14 cellular contexts compared by ENCODE assay signal in genomic region chr9:129206401-129206800, GRCh38. TPM values are rescaled to one million over a fixed set of nuclear protein-coding genes. Genes with fewer than 3 reads are reported as not detected.
DNase-seq lines count a peak whose midpoint lies in the region; ATAC-seq and TF ChIP-seq lines count a peak whose summit lies in the region.
"Had no signal": no experiment of that assay in that cellular context is flagged by ENCODE, and none has a peak within 500 bp of the region (broad histone marks: within the 10 kb centered on the region; RNA-seq: fewer than 3 reads in every experiment).

No MANE protein-coding gene starts in this region.

- POLR2A ChIA-PET in activated CD4-positive, alpha-beta memory T cell treated with anti-CD3 and anti-CD28 coated beads, Interleukin-2, amount 10 ng/mL, durations not matched to agents 7 days and 5 days (lab: Charles Lee): no interaction called here

- H3K27ac Mint-ChIP-seq in natural killer cell: peak overlapping the region; percentile 42 to 74
- H3K27ac Mint-ChIP-seq in natural killer cell treated with Interleukin-12 subunit alpha and Interleukin-12 subunit beta and Interleukin-15 and Interleukin-18, amount 100 ng/mL, for 72 hours: peak overlapping the region in 1 of 2 donors; percentile 17
- H3K27ac Mint-ChIP-seq in effector memory CD8-positive, alpha-beta T cell: peak overlapping the region; percentile 44 to 79
- no peak overlapping the region for H3K27ac Mint-ChIP-seq in Calu3 (ENCODE audit: unreplicated experiment)
- no peak overlapping the region for H3K27ac Mint-ChIP-seq in activated CD4-positive, alpha-beta memory T cell treated with anti-CD3 and anti-CD28 coated beads, Interleukin-2, amount 10 ng/mL, durations not matched to agents 7 days and 5 days

- H3K4me1 Mint-ChIP-seq in natural killer cell: peaks cover 20 to 29% of the 10 kb centered on the region in 2 donors
- H3K4me1 Mint-ChIP-seq in natural killer cell treated with Interleukin-12 subunit alpha and Interleukin-12 subunit beta and Interleukin-15 and Interleukin-18, amount 100 ng/mL, for 72 hours (ENCODE audit: low read depth in 2 of 2): peaks cover 16 to 19% of the 10 kb centered on the region in 2 donors
- peaks cover 17% of the 10 kb centered on the region in 2 donors for H3K4me1 Mint-ChIP-seq in effector memory CD8-positive, alpha-beta T cell (ENCODE audit: low read depth in 2 of 2)
- H3K4me1 Mint-ChIP-seq in Calu3 (ENCODE audit: low read depth, unreplicated experiment): no peaks in the 10 kb centered on the region
- peaks cover 15% of the 10 kb centered on the region for H3K4me1 Mint-ChIP-seq in activated CD4-positive, alpha-beta memory T cell treated with anti-CD3 and anti-CD28 coated beads, Interleukin-2, amount 10 ng/mL, durations not matched to agents 7 days and 5 days

- DNase-seq in natural killer cell: no peak
- DNase-seq in natural killer cell treated with Interleukin-12 subunit alpha and Interleukin-12 subunit beta and Interleukin-15 and Interleukin-18, amount 100 ng/mL, for 72 hours (ENCODE audit: low spot score): no peak
- DNase-seq in NCI-H774 (lab: John Stamatoyannopoulos, UW): peak; percentile 6
- DNase-seq in effector memory CD8-positive, alpha-beta T cell: no peak
- DNase-seq in NCI-H1417 treated with DMSO at 0.1 percent for 48 hours (lab: John Stamatoyannopoulos, UW): no peak
- no peak for DNase-seq in Calu3
- no peak for DNase-seq in activated CD4-positive, alpha-beta memory T cell treated with anti-CD3 and anti-CD28 coated beads, Interleukin-2, amount 10 ng/mL, durations not matched to agents 7 days and 5 days
- DNase-seq: Caco-2, DMS79, NCI-H1436 treated with DMSO at 0.1 percent for 48 hours, NCI-H2081, NCI-H524 treated with DMSO at 0.1 percent for 48 hours, PC-3 had no signal

- no peak for ATAC-seq in natural killer cell
- ATAC-seq in natural killer cell treated with Interleukin-12 subunit alpha and Interleukin-12 subunit beta and Interleukin-15 and Interleukin-18, amount 100 ng/mL, for 72 hours: no peak
- ATAC-seq in effector memory CD8-positive, alpha-beta T cell (replicated peaks): no peak
- ATAC-seq: HCT116, PC-3 had no signal

- TF ChIP-seq CTCF in natural killer cell (IDR thresholded peaks at IDR 0.05) (no peak), Calu3 (IDR thresholded peaks at IDR 0.05; ENCODE audit: unreplicated experiment) (no peak)

- H3K36me3 Mint-ChIP-seq in natural killer cell (no peaks in the 10 kb centered on the region), Calu3 (ENCODE audit: insufficient read depth, unreplicated experiment) (no peaks in the 10 kb centered on the region)
- no peaks in the 10 kb centered on the region for H3K36me3 Mint-ChIP-seq in natural killer cell treated with Interleukin-12 subunit alpha and Interleukin-12 subunit beta and Interleukin-15 and Interleukin-18, amount 100 ng/mL, for 72 hours
- peaks cover 11% of the 10 kb centered on the region for H3K36me3 Mint-ChIP-seq in effector memory CD8-positive, alpha-beta T cell (ENCODE audit: insufficient read depth)
- no peaks in the 10 kb centered on the region for H3K36me3 Mint-ChIP-seq in activated CD4-positive, alpha-beta memory T cell treated with anti-CD3 and anti-CD28 coated beads, Interleukin-2, amount 10 ng/mL, durations not matched to agents 7 days and 5 days (ENCODE audit: low read depth)

- CTCF ChIA-PET in Calu3 (lab: Charles Lee): interaction anchor here (0.5 kb wide), 1 partner anchor 9 kb away, joined by 3 read pairs; no protein-coding TSS in a partner anchor
- CTCF ChIA-PET in activated CD4-positive, alpha-beta memory T cell treated with anti-CD3 and anti-CD28 coated beads, Interleukin-2, amount 10 ng/mL, durations not matched to agents 7 days and 5 days (lab: Charles Lee): no interaction called here

- no peaks in the 10 kb centered on the region for H3K27me3 Mint-ChIP-seq in natural killer cell (ENCODE audit: low read depth in 2 of 2)
- H3K27me3 Mint-ChIP-seq in natural killer cell treated with Interleukin-12 subunit alpha and Interleukin-12 subunit beta and Interleukin-15 and Interleukin-18, amount 100 ng/mL, for 72 hours: no peaks in the 10 kb centered on the region
- H3K27me3 Mint-ChIP-seq in effector memory CD8-positive, alpha-beta T cell: no peaks in the 10 kb centered on the region
- no peaks in the 10 kb centered on the region for H3K27me3 Mint-ChIP-seq in Calu3 (ENCODE audit: unreplicated experiment)
- no peaks in the 10 kb centered on the region for H3K27me3 Mint-ChIP-seq in activated CD4-positive, alpha-beta memory T cell treated with anti-CD3 and anti-CD28 coated beads, Interleukin-2, amount 10 ng/mL, durations not matched to agents 7 days and 5 days

- BruUV-seq in Calu3 (replicated peaks; lab: Mats Ljungman, UMichigan): no TSS peak

- H3K9me3 Mint-ChIP-seq in natural killer cell: no peaks in the 10 kb centered on the region
- H3K9me3 Mint-ChIP-seq in natural killer cell treated with Interleukin-12 subunit alpha and Interleukin-12 subunit beta and Interleukin-15 and Interleukin-18, amount 100 ng/mL, for 72 hours: no peaks in the 10 kb centered on the region
- H3K9me3 Mint-ChIP-seq in effector memory CD8-positive, alpha-beta T cell: no peaks in the 10 kb centered on the region
- no peaks in the 10 kb centered on the region for H3K9me3 Mint-ChIP-seq in Calu3 (ENCODE audit: low read depth, unreplicated experiment)
- H3K9me3 Mint-ChIP-seq in activated CD4-positive, alpha-beta memory T cell treated with anti-CD3 and anti-CD28 coated beads, Interleukin-2, amount 10 ng/mL, durations not matched to agents 7 days and 5 days: no peaks in the 10 kb centered on the region

- H3K4me3 Mint-ChIP-seq in natural killer cell: no peak overlapping the region
- no peak overlapping the region for H3K4me3 Mint-ChIP-seq in natural killer cell treated with Interleukin-12 subunit alpha and Interleukin-12 subunit beta and Interleukin-15 and Interleukin-18, amount 100 ng/mL, for 72 hours
- H3K4me3 Mint-ChIP-seq in effector memory CD8-positive, alpha-beta T cell: no peak overlapping the region
- no peak overlapping the region for H3K4me3 Mint-ChIP-seq in Calu3 (ENCODE audit: low read depth, unreplicated experiment)
- no peak overlapping the region for H3K4me3 Mint-ChIP-seq in activated CD4-positive, alpha-beta memory T cell treated with anti-CD3 and anti-CD28 coated beads, Interleukin-2, amount 10 ng/mL, durations not matched to agents 7 days and 5 days

- intact Hi-C loops in natural killer cell (cut with micrococcal nuclease): no loop called here
- intact Hi-C loops in Calu3 (cut with micrococcal nuclease; ENCODE audit: unreplicated experiment): no loop called here

RNA-seq across cellular contexts. Expression of gene IER5L, which starts 28.3 kb away (rescaled TPM):
- total RNA-seq in natural killer cell (1 to 10 TPM; 1.4 to 3.9 (median 2.8) TPM), Calu3 (2022) (53.1 and 60.3 TPM in 2 replicates)
- total RNA-seq in natural killer cell treated with Interleukin-12 subunit alpha and Interleukin-12 subunit beta and Interleukin-15 and Interleukin-18, amount 100 ng/mL, for 72 hours: 1 to 10 TPM in 1 of 2 donors, under 1 TPM in 1; 0.64 to 1.8 TPM
- total RNA-seq in activated CD4-positive, alpha-beta memory T cell treated with anti-CD3 and anti-CD28 coated beads, Interleukin-2, amount 10 ng/mL, durations not matched to agents 7 days and 5 days: 1 to 10 TPM; 2.4 to 3.0 TPM

Comparison
In these comparisons a context has a peak if more than half of its experiments do, and no peak if none do; other contexts are left out.
1. H3K27ac Mint-ChIP-seq: peak in natural killer cell (2 of 2) and effector memory CD8-positive, alpha-beta T cell (2 of 2); none in Calu3 (single experiment) and activated CD4-positive, alpha-beta memory T cell treated with anti-CD3 and anti-CD28 coated beads, Interleukin-2, amount 10 ng/mL, durations not matched to agents 7 days and 5 days (single experiment).
2. RNA of gene IER5L, which starts 28.3 kb away (total RNA-seq): 53.1 to 60.3 TPM in Calu3; 2.4 to 3.0 TPM in activated CD4-positive, alpha-beta memory T cell treated with anti-CD3 and anti-CD28 coated beads, Interleukin-2, amount 10 ng/mL, durations not matched to agents 7 days and 5 days, 1.4 to 3.9 TPM in natural killer cell and 0.64 to 1.8 TPM in natural killer cell treated with Interleukin-12 subunit alpha and Interleukin-12 subunit beta and Interleukin-15 and Interleukin-18, amount 100 ng/mL, for 72 hours; every median in the first group is over 10 times any median in the second.